In the genomic region with DNA sequence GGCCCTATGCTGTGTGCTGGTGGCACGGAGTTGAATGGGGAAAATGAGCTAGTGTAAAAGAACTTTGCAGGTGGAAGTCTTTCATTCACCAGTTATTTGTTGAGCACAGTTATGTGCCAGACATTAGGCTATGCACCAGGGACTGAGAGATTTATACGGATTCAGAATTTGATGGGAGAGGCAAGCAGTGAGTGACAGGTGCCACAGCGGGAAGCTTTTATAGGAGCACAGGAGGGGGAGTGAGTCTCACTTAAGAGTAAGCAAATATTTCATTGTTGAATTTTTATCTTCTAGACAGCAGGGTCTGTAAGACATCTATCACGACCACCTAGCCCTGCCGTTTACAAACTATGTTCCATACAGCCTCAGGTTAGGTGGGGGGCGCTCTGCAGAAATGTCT, we compare ENCODE assay signal across 31 cellular contexts.
"Had no signal": no experiment of that assay in that cellular context is flagged by ENCODE, and none has a peak within 500 bp of the region (broad histone marks: within the 10 kb centered on the region; RNA-seq: fewer than 3 reads in every experiment).

No MANE protein-coding gene starts in this region.

- H3K36me3 ChIP-seq: esophagus muscularis mucosa, gastroesophageal sphincter, heart left ventricle, lower lobe of right lung, prostate gland, right atrium auricular region, tibial artery had no signal

- H3K27me3 Mint-ChIP-seq: type B pancreatic cell had no signal

- H3K27me3 ChIP-seq: esophagus muscularis mucosa, foreskin keratinocyte, gastroesophageal sphincter, right atrium auricular region, testis, tibial artery had no signal

- DNase-seq: dermis blood vessel endothelial cell; effector memory CD4-positive, alpha-beta T cell; foreskin keratinocyte; heart left ventricle; hypothalamus; immature natural killer cell; islet precursor cell; kidney glomerular epithelial cell; left colon; left ventricle myocardium superior; lower lobe of right lung; mucosa of descending colon; naive thymus-derived CD4-positive, alpha-beta T cell; nucleus accumbens; stimulated activated CD4-positive, alpha-beta T cell treated with anti-CD3 and anti-CD28 coated beads, Interleukin-12 subunit alpha, Interleukin-12 subunit beta, amount 100 ng/mL, for 4 hours; stimulated activated CD4-positive, alpha-beta T cell treated with anti-CD3 and anti-CD28 coated beads, Interleukin-1b, Interleukin-23, amount 100 ng/mL, for 48 hours; stimulated activated CD4-positive, alpha-beta T cell treated with anti-CD3 and anti-CD28 coated beads, Interleukin-4, amount 100 ng/mL, for 1 hour; stimulated activated CD8-positive, alpha-beta memory T cell treated with anti-CD3 and anti-CD28 coated beads, Interleukin-4, amount 100 ng/mL, for 48 hours; stimulated activated naive CD8-positive, alpha-beta T cell treated with anti-CD3 and anti-CD28 coated beads, Interleukin-15, Interleukin-2, amounts not matched to agents 100 U/mL and 50 U/mL, for 24 hours; substantia nigra; testis; tibial artery had no signal

- H3K4me1 Mint-ChIP-seq: nephron had no signal

- H3K4me3 Mint-ChIP-seq: immature natural killer cell, nephron, type B pancreatic cell had no signal

- H3K9me3 ChIP-seq: mucosa of descending colon, prostate gland, right atrium auricular region, testis, tibial artery had no signal

- H3K27ac Mint-ChIP-seq: nephron, type B pancreatic cell had no signal

- H3K4me1 ChIP-seq: esophagus muscularis mucosa, foreskin keratinocyte, gastroesophageal sphincter, heart left ventricle, lower lobe of right lung, prostate gland, right atrium auricular region, testis, tibial artery had no signal

- H3K9me3 Mint-ChIP-seq: type B pancreatic cell had no signal

- ATAC-seq: foreskin keratinocyte; gastroesophageal sphincter; heart left ventricle; left colon; left ventricle myocardium superior; lower lobe of right lung; mucosa of descending colon; naive thymus-derived CD4-positive, alpha-beta T cell; sciatic nerve; stimulated activated naive CD8-positive, alpha-beta T cell treated with anti-CD3 and anti-CD28 coated beads, Interleukin-15, Interleukin-2, amounts not matched to agents 100 U/mL and 50 U/mL, for 24 hours had no signal

- H3K36me3 Mint-ChIP-seq: type B pancreatic cell had no signal

- H3K4me3 ChIP-seq: coronary artery, esophagus muscularis mucosa, gastroesophageal sphincter, heart left ventricle, lower lobe of right lung, mucosa of descending colon, prostate gland, right atrium auricular region, smooth muscle cell, testis, tibial artery had no signal

- H3K27ac ChIP-seq: coronary artery, esophagus muscularis mucosa, foreskin keratinocyte, gastroesophageal sphincter, heart left ventricle, lower lobe of right lung, prostate gland, right atrium auricular region, testis, tibial artery had no signal
